In genomic region chr7:64893401-64893800, GRCh38 we compare ENCODE assay signal across 25 cellular contexts.
"Had no signal": no experiment of that assay in that cellular context is flagged by ENCODE, and none has a peak within 500 bp of the region (broad histone marks: within the 10 kb centered on the region; RNA-seq: fewer than 3 reads in every experiment).

No MANE protein-coding gene starts in this region.

- H3K27me3 ChIP-seq: ascending aorta, esophagus muscularis mucosa, tibial artery had no signal

- H3K27ac ChIP-seq: ascending aorta, esophagus muscularis mucosa, lower lobe of right lung, prostate gland, tibial artery had no signal

- H3K27ac Mint-ChIP-seq: activated naive CD4-positive, alpha-beta T cell treated with anti-CD3 and anti-CD28 coated beads, Interleukin-2, amount 50 U/mL, for 72 hours; activated T-helper 17 cell treated with anti-CD3 and anti-CD28 coated beads, Interleukin-2, amount 50 U/mL, for 72 hours; natural killer cell; T-helper 17 cell had no signal

- H3K36me3 ChIP-seq: ascending aorta, lower lobe of right lung, prostate gland, tibial artery had no signal

- H3K9me3 ChIP-seq: ascending aorta, esophagus muscularis mucosa, lower lobe of right lung, prostate gland, tibial artery had no signal

- H3K4me1 Mint-ChIP-seq: activated T-helper 17 cell treated with anti-CD3 and anti-CD28 coated beads, Interleukin-2, amount 50 U/mL, for 72 hours had no signal

- H3K9me3 Mint-ChIP-seq: activated naive CD4-positive, alpha-beta T cell treated with anti-CD3 and anti-CD28 coated beads, Interleukin-2, amount 50 U/mL, for 72 hours; activated T-helper 17 cell treated with anti-CD3 and anti-CD28 coated beads, Interleukin-2, amount 50 U/mL, for 72 hours; natural killer cell had no signal

- DNase-seq: activated CD4-positive, alpha-beta T cell treated with anti-CD3 and anti-CD28 coated beads for 4 hours; activated CD4-positive, alpha-beta T cell treated with anti-CD3 and anti-CD28 coated beads, Interleukin-2, amount 50 U/mL, for 48 hours; activated CD4-positive, CD25-positive, alpha-beta regulatory T cell; activated T-cell treated with anti-CD3 and anti-CD28 coated beads, Interleukin-2, amount 50 U/mL, for 1 hour; central memory CD4-positive, alpha-beta T cell; effector memory CD4-positive, alpha-beta T cell; hippocampal formation; lower lobe of right lung; natural killer cell; stimulated activated CD4-positive, alpha-beta T cell treated with anti-CD3 and anti-CD28 coated beads, Interleukin-12 subunit alpha, Interleukin-12 subunit beta, amount 100 ng/mL, for 4 hours; stimulated activated CD4-positive, alpha-beta T cell treated with anti-CD3 and anti-CD28 coated beads, Interleukin-4, amount 100 ng/mL, for 4 hours; stimulated activated naive CD8-positive, alpha-beta T cell treated with anti-CD3 and anti-CD28 coated beads, Interleukin-15, Interleukin-2, amounts not matched to agents 100 U/mL and 50 U/mL, for 24 hours; substantia nigra; SW 1271; T-helper 17 cell; tibial artery had no signal

- H3K4me3 Mint-ChIP-seq: activated T-helper 17 cell treated with anti-CD3 and anti-CD28 coated beads, Interleukin-2, amount 50 U/mL, for 72 hours; natural killer cell; T-helper 17 cell had no signal

- H3K27me3 Mint-ChIP-seq: activated T-helper 17 cell treated with anti-CD3 and anti-CD28 coated beads, Interleukin-2, amount 50 U/mL, for 72 hours had no signal

- FAIRE-seq: colon, endothelial cell of umbilical vein, frontal cortex, keratinocyte had no signal

- H3K4me1 ChIP-seq: prostate gland had no signal

- H3K4me3 ChIP-seq: ascending aorta, esophagus muscularis mucosa, lower lobe of right lung, prostate gland, tibial artery had no signal

- ATAC-seq: activated naive CD4-positive, alpha-beta T cell treated with anti-CD3 and anti-CD28 coated beads, Interleukin-2, amount 50 U/mL, for 72 hours; activated T-helper 17 cell treated with anti-CD3 and anti-CD28 coated beads, Interleukin-2, amount 50 U/mL, for 72 hours; lower lobe of right lung; natural killer cell; stimulated activated naive CD8-positive, alpha-beta T cell treated with anti-CD3 and anti-CD28 coated beads, Interleukin-15, Interleukin-2, amounts not matched to agents 100 U/mL and 50 U/mL, for 24 hours; T-helper 17 cell had no signal
